In genomic region chr3:131026321-131027151, GRCh38 we compare ENCODE assay signal across 1 cellular context.
A peak's percentile ranks its signal among the peaks of the same experiment; 100 is the strongest.
TF ChIP-seq lines count a peak whose summit lies in the region.

ASTE1 (minus strand) TSS chr3:131026825; CDS start chr3:131025306, 1,519 bp downstream.
NEK11 (plus strand) TSS chr3:131026877; CDS start chr3:131029709, 2,832 bp downstream.

TF ChIP-seq in K562, 482 proteins besides CTCF, POLR2A, EP300 and RAD21 (continued from another document and continues in another):
- TF ChIP-seq CREB3 (tag; conservative IDR thresholded peaks at IDR 0.05; ENCODE audit: low read depth) = no peak
- no peak for TF ChIP-seq ZNF23 (CRISPR knock-in tag; IDR thresholded peaks at IDR 0.05)
- TF ChIP-seq SLC30A9 (CRISPR knock-in tag; IDR thresholded peaks at IDR 0.05) = no peak
- TF ChIP-seq NELFE (IDR thresholded peaks at IDR 0.05; ENCODE audit: insufficient read depth, insufficient read length) = no peak
- TF ChIP-seq MYBL2 (IDR thresholded peaks at IDR 0.05; ENCODE audit: low read depth) = no peak
- no peak for TF ChIP-seq MYBL2 (CRISPR knock-in tag; IDR thresholded peaks at IDR 0.05; ENCODE audit: borderline replicate concordance)
- TF ChIP-seq SIX5 (IDR thresholded peaks at IDR 0.05; ENCODE audit: borderline replicate concordance in 1 of 2, insufficient read depth in 1 of 2, low read depth in 1 of 2, low read length in 2 of 2) = peak in 1 of 2 experiments; percentile 17; a peak in 2 of 4 replicates
- TF ChIP-seq ZBTB1 (CRISPR knock-in tag; IDR thresholded peaks at IDR 0.05; ENCODE audit: borderline replicate concordance, low read depth) = 0 out of 2 replicates have a peak, but pooled peaks have one; percentile 24
- TF ChIP-seq ZNF79 (CRISPR knock-in tag; IDR thresholded peaks at IDR 0.05; ENCODE audit: low read depth) = no peak
- no peak for TF ChIP-seq POLR3A (IDR thresholded peaks at IDR 0.05; ENCODE audit: borderline replicate concordance, extremely low read depth, insufficient read depth, insufficient read length)
- TF ChIP-seq ZNF316 (IDR thresholded peaks at IDR 0.05) = no peak
- TF ChIP-seq ELK1 (CRISPR knock-in tag; IDR thresholded peaks at IDR 0.05) = no peak
- TF ChIP-seq SAFB (IDR thresholded peaks at IDR 0.05; ENCODE audit: borderline replicate concordance, low read depth, low read length) = no peak
- peak in 1 of 3 experiments; percentile 82 for TF ChIP-seq YY1 (IDR thresholded peaks at IDR 0.05; ENCODE audit: borderline replicate concordance in 1 of 3, control insufficient read depth in 1 of 3, extremely low read depth in 1 of 3, insufficient read depth in 3 of 3, insufficient read length in 1 of 3, insufficient replicate concordance in 2 of 3, low read depth in 1 of 3, low read length in 2 of 3)
- no peak for TF ChIP-seq ZNF445 (CRISPR knock-in tag; IDR thresholded peaks at IDR 0.05; ENCODE audit: low read depth)
- TF ChIP-seq ZBTB33 (CRISPR knock-in tag; IDR thresholded peaks at IDR 0.05) = no peak
- TF ChIP-seq TOE1 (IDR thresholded peaks at IDR 0.05; ENCODE audit: borderline replicate concordance) = no peak
- no peak for TF ChIP-seq TOE1 (CRISPR knock-in tag; IDR thresholded peaks at IDR 0.05; ENCODE audit: borderline replicate concordance, low read depth)
- TF ChIP-seq XRCC3 (IDR thresholded peaks at IDR 0.05) = no peak
- no peak for TF ChIP-seq UBTF (IDR thresholded peaks at IDR 0.05; ENCODE audit: borderline replicate concordance in 1 of 2, low read depth in 2 of 2, low read length in 2 of 2)
- no peak for TF ChIP-seq NFYB (IDR thresholded peaks at IDR 0.05; ENCODE audit: extremely low read depth, insufficient read length)
- no peak for TF ChIP-seq ZNF175 (CRISPR knock-in tag; IDR thresholded peaks at IDR 0.05; ENCODE audit: low read depth)
- TF ChIP-seq NBN (IDR thresholded peaks at IDR 0.05; ENCODE audit: low read depth) = no peak
- no peak for TF ChIP-seq TCF7L2 (IDR thresholded peaks at IDR 0.05; ENCODE audit: low read depth, low read length)
- TF ChIP-seq CHD4 (IDR thresholded peaks at IDR 0.05; ENCODE audit: insufficient read depth, insufficient replicate concordance, low read depth, low read length, poor library complexity, severe bottlenecking) = no peak
- TF ChIP-seq SAP30 (IDR thresholded peaks at IDR 0.05; ENCODE audit: borderline replicate concordance, insufficient read depth, low read depth, low read length, poor library complexity, severe bottlenecking) = peak; percentile 73
- peak; percentile 75 for TF ChIP-seq ZNF592 (IDR thresholded peaks at IDR 0.05)
- no peak for TF ChIP-seq ZNF133 (CRISPR knock-in tag; IDR thresholded peaks at IDR 0.05)
- peak; percentile 46; the same call in 1 of the 2 replicates for TF ChIP-seq E2F4 (CRISPR knock-in tag; IDR thresholded peaks at IDR 0.05; ENCODE audit: low read depth)
- TF ChIP-seq SMAD3 (CRISPR knock-in tag; conservative IDR thresholded peaks at IDR 0.05) = no peak
- no peak for TF ChIP-seq THRB (CRISPR knock-in tag; conservative IDR thresholded peaks at IDR 0.05)
- TF ChIP-seq POLR2AphosphoS2 (IDR thresholded peaks at IDR 0.05; ENCODE audit: low read length) = no peak
- TF ChIP-seq LEF1 (IDR thresholded peaks at IDR 0.05) = no peak
- no peak for TF ChIP-seq RUNX1 (IDR thresholded peaks at IDR 0.05; ENCODE audit: low read depth)
- no peak for TF ChIP-seq GTF2A2 (tag; IDR thresholded peaks at IDR 0.05)
- TF ChIP-seq PRPF4 (IDR thresholded peaks at IDR 0.05; ENCODE audit: insufficient read depth, low read depth, low read length, poor library complexity, severe bottlenecking) = no peak
- no peak for TF ChIP-seq ZNF583 (CRISPR knock-in tag; IDR thresholded peaks at IDR 0.05)
- TF ChIP-seq ZNF197 (CRISPR knock-in tag; IDR thresholded peaks at IDR 0.05; ENCODE audit: low read depth) = 0 out of 2 replicates have a peak, but pooled peaks have one; percentile 35
- TF ChIP-seq ARID3A (IDR thresholded peaks at IDR 0.05; ENCODE audit: borderline replicate concordance, low read depth, low read length) = no peak
- no peak for TF ChIP-seq TCF15 (CRISPR knock-in tag; IDR thresholded peaks at IDR 0.05)
- TF ChIP-seq ZNF778 (CRISPR knock-in tag; IDR thresholded peaks at IDR 0.05) = no peak
- no peak for TF ChIP-seq JUNB (CRISPR knock-in tag; conservative IDR thresholded peaks at IDR 0.05)
- TF ChIP-seq BRF1 (IDR thresholded peaks at IDR 0.05; ENCODE audit: borderline replicate concordance, extremely low read depth, insufficient read length) = no peak
